1 cellular context compared by ENCODE assay signal in genomic region chr3:23944861-23945652, GRCh38.
TF ChIP-seq lines count a peak whose summit lies in the region.

NR1D2 (plus strand) TSS chr3:23945286; CDS start chr3:23945579, 293 bp downstream.

TF ChIP-seq in HepG2, 621 proteins besides CTCF, POLR2A, EP300 and RAD21 (continued from another document and continues in another):
- TF ChIP-seq ARID4A (CRISPR knock-in tag; IDR thresholded peaks at IDR 0.05; ENCODE audit: borderline replicate concordance) (0 out of 2 replicates have a peak, but pooled peaks have one; percentile 49), MAZ (IDR thresholded peaks at IDR 0.05; ENCODE audit: borderline replicate concordance, low read depth, low read length) (peak; percentile 66; the same call in 1 of the 2 replicates), MAZ (CRISPR knock-in tag; IDR thresholded peaks at IDR 0.05; ENCODE audit: low read depth) (no peak), ZIK1 (CRISPR knock-in tag; IDR thresholded peaks at IDR 0.05; ENCODE audit: borderline replicate concordance, low read depth) (no peak), SIN3A (IDR thresholded peaks at IDR 0.05; ENCODE audit: borderline replicate concordance, low read depth, low read length) (peak; percentile 22; the same call in 1 of the 2 replicates), ZNF136 (CRISPR knock-in tag; IDR thresholded peaks at IDR 0.05; ENCODE audit: low read depth) (no peak), ZNF512B (CRISPR knock-in tag; IDR thresholded peaks at IDR 0.05; ENCODE audit: borderline replicate concordance) (0 out of 2 replicates have a peak, but pooled peaks have one; percentile 38), ZNF574 (CRISPR knock-in tag; IDR thresholded peaks at IDR 0.05) (0 out of 2 replicates have a peak, but pooled peaks have one; percentile 7), MXI1 (IDR thresholded peaks at IDR 0.05; ENCODE audit: borderline replicate concordance, low read depth, low read length) (peak; percentile 23; the same call in 1 of the 3 replicates), PCBP2 (optimal IDR thresholded peaks at IDR 0.05; ENCODE audit: low read depth, low read length, poor library complexity, severe bottlenecking) (no peak), ZSCAN21 (CRISPR knock-in tag; IDR thresholded peaks at IDR 0.05; ENCODE audit: borderline replicate concordance) (peak; percentile 13; the same call in 1 of the 2 replicates), ZNF383 (CRISPR knock-in tag; IDR thresholded peaks at IDR 0.05; ENCODE audit: borderline replicate concordance) (no peak), ZC3H13 (CRISPR knock-in tag; IDR thresholded peaks at IDR 0.05) (0 out of 2 replicates have a peak, but pooled peaks have one; percentile 0), AFF4 (CRISPR knock-in tag; IDR thresholded peaks at IDR 0.05) (no peak), ETV5 (CRISPR knock-in tag; IDR thresholded peaks at IDR 0.05; ENCODE audit: borderline replicate concordance) (peak; percentile 15; the same call in 1 of the 2 replicates), ZHX2 (IDR thresholded peaks at IDR 0.05; ENCODE audit: low read depth) (no peak), ZHX2 (CRISPR knock-in tag; IDR thresholded peaks at IDR 0.05; ENCODE audit: borderline replicate concordance) (no peak), FOXP1 (IDR thresholded peaks at IDR 0.05) (no peak), FOXP1 (CRISPR knock-in tag; IDR thresholded peaks at IDR 0.05) (no peak), ZNF780A (CRISPR knock-in tag; IDR thresholded peaks at IDR 0.05) (no peak), ZFP1 (CRISPR knock-in tag; IDR thresholded peaks at IDR 0.05) (no peak), GATA4 (IDR thresholded peaks at IDR 0.05; ENCODE audit: borderline replicate concordance, low read depth) (no peak), ZNF34 (CRISPR knock-in tag; IDR thresholded peaks at IDR 0.05; ENCODE audit: borderline replicate concordance) (no peak), MLX (CRISPR knock-in tag; IDR thresholded peaks at IDR 0.05) (no peak), HNRNPK (IDR thresholded peaks at IDR 0.05; ENCODE audit: low read depth, low read length, poor library complexity, severe bottlenecking) (peak; percentile 66), MAX (IDR thresholded peaks at IDR 0.05) (peak; percentile 31; the same call in 1 of the 2 replicates), ZBTB43 (CRISPR knock-in tag; conservative IDR thresholded peaks at IDR 0.05) (no peak), ZBTB7A (CRISPR knock-in tag; IDR thresholded peaks at IDR 0.05) (no peak), MLLT10 (CRISPR knock-in tag; IDR thresholded peaks at IDR 0.05) (no peak), ZNF160 (CRISPR knock-in tag; IDR thresholded peaks at IDR 0.05) (no peak)
